Comparison of ENCODE assay signal across 9 cellular contexts in the genomic region with DNA sequence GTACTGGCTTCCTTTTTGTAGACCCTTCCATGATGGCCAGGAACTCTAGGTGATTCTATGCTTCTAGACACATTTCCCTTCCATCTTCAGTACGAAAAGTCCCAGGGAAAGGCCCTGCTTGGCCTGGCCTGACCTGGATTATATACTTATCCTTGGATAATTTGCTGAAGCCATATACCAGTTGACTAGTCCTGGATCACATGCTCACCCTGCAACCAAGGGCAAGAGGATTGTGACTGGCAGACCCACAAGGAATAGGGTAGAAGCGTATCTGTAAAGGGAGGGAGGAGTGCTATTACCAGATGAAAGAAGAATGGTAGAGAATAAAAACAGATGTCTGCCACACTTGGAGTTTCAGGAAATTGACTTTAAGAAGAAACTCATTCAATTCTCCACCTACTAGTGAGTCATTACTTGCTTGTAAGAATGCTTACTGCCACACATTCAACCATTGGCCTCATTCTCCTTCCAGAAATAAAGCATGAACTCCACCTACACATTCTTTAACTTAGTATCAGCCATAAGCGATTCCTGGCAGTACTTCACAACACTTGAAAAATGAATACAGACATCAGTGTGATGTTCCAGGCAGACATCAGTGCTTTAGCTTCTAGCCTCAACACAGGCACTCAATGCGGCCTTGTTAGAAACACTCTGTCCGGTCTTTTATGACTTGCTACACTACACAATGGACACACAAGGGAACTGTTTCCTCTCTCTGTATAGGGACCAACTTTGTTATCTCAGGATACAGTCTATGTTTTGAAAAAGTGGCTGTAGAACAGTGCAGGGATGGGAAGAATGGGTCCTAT.
DNase-seq lines count a peak whose midpoint lies in the region; ATAC-seq and TF ChIP-seq lines count a peak whose summit lies in the region.
"Had no signal": no experiment of that assay in that cellular context is flagged by ENCODE, and none has a peak within 500 bp of the region (broad histone marks: within the 10 kb centered on the region; RNA-seq: fewer than 3 reads in every experiment).

No MANE protein-coding gene starts in this region.

- no peak overlapping the region for H3K4me2 ChIP-seq in hepatocyte

- no peaks in the 10 kb centered on the region for H3K9me3 ChIP-seq in hepatocyte (ENCODE audit: low read depth)
- no peaks in the 10 kb centered on the region for H3K9me3 ChIP-seq in thoracic aorta

- H3K4me3 ChIP-seq in hepatocyte: no peak overlapping the region
- peak overlapping the region; percentile 32 for H3K4me3 ChIP-seq in thoracic aorta

- H2AFZ ChIP-seq in hepatocyte: no peak overlapping the region

- H4K20me1 ChIP-seq in hepatocyte (ENCODE audit: insufficient read depth, poor library complexity, severe bottlenecking): peaks cover 5% of the 10 kb centered on the region

- peak; percentile 27 to 41 for ATAC-seq in activated T-cell treated with anti-CD3 and anti-CD28 coated beads, Interleukin-2, amount 50 U/mL, for 4 hours
- ATAC-seq in thoracic aorta (ENCODE audit: insufficient number of reproducible peaks, low FRiP score, low read depth): no peak
- ATAC-seq: activated CD8-positive, alpha-beta T cell treated with anti-CD3 and anti-CD28 coated beads for 36 hours had no signal

- H3K4me1 Mint-ChIP-seq in activated T-cell treated with anti-CD3 and anti-CD28 coated beads, Interleukin-2, amount 50 U/mL, for 4 hours (ENCODE audit: low read depth): no peaks in the 10 kb centered on the region

- H3K27me3 ChIP-seq in hepatocyte (no peaks in the 10 kb centered on the region), thoracic aorta (replicated peaks; ENCODE audit: insufficient read depth) (no peaks in the 10 kb centered on the region)

- no peaks in the 10 kb centered on the region for H3K4me1 ChIP-seq in hepatocyte (ENCODE audit: insufficient read depth)
- H3K4me1 ChIP-seq in thoracic aorta (ENCODE audit: control insufficient read depth in 1 of 2, low read depth in 2 of 2): peaks cover 53 to 98% of the 10 kb centered on the region in 2 donors

- TF ChIP-seq CTCF in hepatocyte (IDR thresholded peaks at IDR 0.05; ENCODE audit: poor library complexity): no peak
- no peak for TF ChIP-seq CTCF in thoracic aorta (IDR thresholded peaks at IDR 0.05)

- no peaks in the 10 kb centered on the region for H3K36me3 ChIP-seq in hepatocyte (replicated peaks; ENCODE audit: insufficient read depth, low read depth)
- peaks cover 2% of the 10 kb centered on the region for H3K36me3 ChIP-seq in thoracic aorta

- H3K27ac ChIP-seq in hepatocyte (peak overlapping the region; percentile 66), thoracic aorta (peak overlapping the region; percentile 61 to 94)

- H3K27me3 Mint-ChIP-seq in activated T-cell treated with anti-CD3 and anti-CD28 coated beads, Interleukin-2, amount 50 U/mL, for 4 hours (ENCODE audit: low read depth): peaks cover 4% of the 10 kb centered on the region
- H3K27me3 Mint-ChIP-seq: activated CD8-positive, alpha-beta T cell treated with anti-CD3 and anti-CD28 coated beads for 36 hours had no signal

- no peaks in the 10 kb centered on the region for H3K9me2 ChIP-seq in hepatocyte (replicated peaks; ENCODE audit: insufficient read depth)

- H3K9me3 Mint-ChIP-seq in activated T-cell treated with anti-CD3 and anti-CD28 coated beads, Interleukin-2, amount 50 U/mL, for 4 hours: no peaks in the 10 kb centered on the region
- H3K9me3 Mint-ChIP-seq: activated CD8-positive, alpha-beta T cell treated with anti-CD3 and anti-CD28 coated beads for 36 hours had no signal

- 85% methylated on average over 5 of the region's 5 CpGs for WGBS in hepatocyte (ENCODE audit: low lambda C conversion rate, missing lambda C conversion rate)

- H3K4me3 Mint-ChIP-seq in activated T-cell treated with anti-CD3 and anti-CD28 coated beads, Interleukin-2, amount 50 U/mL, for 4 hours: no peak overlapping the region
- H3K4me3 Mint-ChIP-seq: activated CD8-positive, alpha-beta T cell treated with anti-CD3 and anti-CD28 coated beads for 36 hours had no signal

- DNase-seq in activated T-cell treated with anti-CD3 and anti-CD28 coated beads, Interleukin-2, amount 50 U/mL, for 4 hours: no peak
- DNase-seq in activated T-cell treated with anti-CD3 and anti-CD28 coated beads for 4 hours: no peak
- DNase-seq in astrocyte of the hippocampus (ENCODE audit: low read depth, low spot score): peak; percentile 54
- no peak for DNase-seq in hepatocyte (ENCODE audit: low spot score)
- DNase-seq in thoracic aorta (ENCODE audit: low spot score): no peak
- DNase-seq in KG1 (lab: John Stamatoyannopoulos, UW): no peak
- no peak for DNase-seq in effector CD8-positive, alpha-beta T cell (lab: John Stamatoyannopoulos, UW)
- DNase-seq in activated gamma-delta T cell (lab: John Stamatoyannopoulos, UW): no peak
- DNase-seq: activated CD8-positive, alpha-beta T cell treated with anti-CD3 and anti-CD28 coated beads for 36 hours had no signal

- H3K79me2 ChIP-seq in hepatocyte: peaks cover 88% of the 10 kb centered on the region

- H3K36me3 Mint-ChIP-seq in activated T-cell treated with anti-CD3 and anti-CD28 coated beads, Interleukin-2, amount 50 U/mL, for 4 hours (ENCODE audit: insufficient read depth): no peaks in the 10 kb centered on the region
